ENCODE assay signal across 8 cellular contexts in the genomic region with DNA sequence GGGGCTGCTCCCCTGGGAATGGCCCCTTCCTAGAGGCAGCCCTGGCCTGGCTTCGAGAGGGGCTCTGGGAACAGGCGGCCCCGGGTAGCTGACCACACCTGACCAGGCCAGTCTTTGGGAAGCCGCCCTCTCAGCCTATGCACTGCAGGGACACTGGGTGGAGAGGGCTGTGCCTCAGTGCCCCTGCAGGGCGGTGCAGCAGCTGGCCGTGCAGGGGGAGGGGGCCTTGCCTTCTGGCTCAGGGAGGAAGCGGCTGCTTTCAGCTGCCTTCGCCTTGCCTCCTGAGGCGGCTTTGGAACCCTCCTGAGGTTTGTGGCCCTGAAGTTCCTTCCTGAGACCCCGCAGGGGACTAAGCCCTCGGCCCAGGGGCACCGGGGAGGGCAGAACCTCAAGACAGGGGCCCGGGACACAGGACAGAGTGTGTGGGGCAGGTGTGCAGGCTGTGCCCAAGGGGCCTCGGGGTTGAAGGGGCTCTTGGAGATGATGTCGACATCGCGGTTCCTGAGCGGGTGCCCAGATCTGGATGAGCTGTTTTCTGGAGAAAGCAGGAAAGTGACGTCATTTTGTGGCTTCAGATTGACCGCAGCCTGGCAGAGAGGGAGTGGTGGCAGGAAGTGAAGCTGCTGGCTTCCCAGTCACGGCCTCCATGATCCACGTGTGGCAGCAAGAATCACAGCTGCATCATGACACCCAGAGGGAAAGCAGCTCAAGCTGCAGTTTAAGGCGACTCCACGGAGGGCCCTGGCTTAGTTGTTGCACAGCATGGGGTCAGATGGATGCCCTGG. TPM values are rescaled to one million over a fixed set of nuclear protein-coding genes. Genes with fewer than 3 reads are reported as not detected.
DNase-seq lines count a peak whose midpoint lies in the region; ATAC-seq and TF ChIP-seq lines count a peak whose summit lies in the region.

No MANE protein-coding gene starts in this region.

- intact Hi-C loops in CD14-positive monocyte (cut with micrococcal nuclease), result loop anchor here (1.0 to 10.0 kb wide), 6 partner anchors 20 to 247 kb away; partner anchors contain the start of genes TUBGCP2 (in 1 of the 2) and ZNF511 (in 1 of the 2)

- peak overlapping the region in 2 of 5 donors; percentile 15 to 54 for H3K9ac ChIP-seq in subcutaneous abdominal adipose tissue (ENCODE audit: low read length in 5 of 5)

- no peak for ATAC-seq in HG02885 (IDR thresholded peaks at IDR 0.05; ENCODE audit: poor library complexity, unreplicated experiment)

- H3K4me3 ChIP-seq in subcutaneous abdominal adipose tissue (ENCODE audit: low read depth in 1 of 5, low read length in 5 of 5), result peak overlapping the region in 1 of 5 donors; percentile 14

- H3K27ac ChIP-seq in epithelial cell of prostate (peak overlapping the region; percentile 79), subcutaneous abdominal adipose tissue (ENCODE audit: low read depth, low read length) (peak overlapping the region; percentile 30)

- peaks cover 72% of the 10 kb centered on the region for H3K4me1 Mint-ChIP-seq in CD14-positive monocyte

- no peaks in the 10 kb centered on the region for H3K9me3 ChIP-seq in subcutaneous abdominal adipose tissue (ENCODE audit: control insufficient read depth in 5 of 5, low read length in 5 of 5)

- H3K36me3 Mint-ChIP-seq in CD14-positive monocyte, result peaks cover 13 to 20% of the 10 kb centered on the region in 2 donors

- H3K27me3 ChIP-seq in subcutaneous abdominal adipose tissue (ENCODE audit: control insufficient read depth in 5 of 5, insufficient read depth in 4 of 5, low read length in 5 of 5), result peaks cover 0 to 3% (median 2%) of the 10 kb centered on the region in 5 donors

- no peaks in the 10 kb centered on the region for H3K9me3 Mint-ChIP-seq in CD14-positive monocyte

- peak; percentile 99 for DNase-seq in CD14-positive monocyte (ENCODE audit: low spot score)
- peak; percentile 93 for DNase-seq in NCI-H460 (ENCODE audit: extremely low read depth, low read depth)
- DNase-seq in activated CD8-positive, alpha-beta memory T cell treated with anti-CD3 and anti-CD28 coated beads for 48 hours (ENCODE audit: low read depth in 2 of 3, low spot score in 2 of 3), result peak; percentile 59 to 94 (median 76)
- peak; percentile 97 for DNase-seq in epithelial cell of prostate (ENCODE audit: low read depth, low spot score)
- DNase-seq in nucleus accumbens (lab: John Stamatoyannopoulos, UW), result peak in 37 of 56 donors; percentile 10 to 76 (median 36)
- DNase-seq in NCI-H2196 treated with DMSO at 0.1 percent for 48 hours (lab: John Stamatoyannopoulos, UW; ENCODE audit: unreplicated experiment), result no peak

- peak overlapping the region; percentile 96 to 99 (median 98) for H3K27ac Mint-ChIP-seq in CD14-positive monocyte

- H3K4me1 ChIP-seq in subcutaneous abdominal adipose tissue (ENCODE audit: control insufficient read depth in 5 of 5, insufficient read depth in 5 of 5, low read length in 5 of 5), result peaks cover 6 to 57% (median 53%) of the 10 kb centered on the region in 5 donors

- H3K36me3 ChIP-seq in subcutaneous abdominal adipose tissue (ENCODE audit: control insufficient read depth in 5 of 5, insufficient read depth in 5 of 5, low read length in 5 of 5), result no peaks in the 10 kb centered on the region

- H3K4me3 Mint-ChIP-seq in CD14-positive monocyte, result peak overlapping the region; percentile 59 to 76

- TF ChIP-seq CTCF in CD14-positive monocyte (IDR thresholded peaks at IDR 0.05), result no peak

- peaks cover 0 to 6% (median 2%) of the 10 kb centered on the region in 3 donors for H3K27me3 Mint-ChIP-seq in CD14-positive monocyte (ENCODE audit: low read depth in 3 of 3)

RNA-seq across cellular contexts. Expression of gene ADAM8, which starts 17.7 kb away (rescaled TPM):
- 10 to 100 TPM; 32.7 to 72.8 TPM for polyA plus RNA-seq in CD14-positive monocyte
- total RNA-seq in NCI-H460 (2014; rRNA removed; shearing (Covaris generic)), result 2.5 and 3.7 TPM in 2 replicates
- 8.4 and 19.3 TPM in 2 replicates for polyA plus RNA-seq in NCI-H460 (2014; cell fraction: nucleus; rRNA removed)

RNA-seq across cellular contexts. Expression of gene VENTX, which starts 21.4 kb away (rescaled TPM):
- 1 to 10 TPM; 1.4 to 1.6 TPM for polyA plus RNA-seq in CD14-positive monocyte
- total RNA-seq in NCI-H460 (2014; rRNA removed; shearing (Covaris generic)), result not detected in 2 replicates
- not detected in 2 replicates for polyA plus RNA-seq in NCI-H460 (2014; cell fraction: nucleus; rRNA removed)

RNA-seq across cellular contexts. Expression of gene UTF1, which starts 29.0 kb away (rescaled TPM):
- polyA plus RNA-seq in CD14-positive monocyte, result under 1 TPM; 0.14 to 0.48 TPM
- total RNA-seq in NCI-H460 (2014; rRNA removed; shearing (Covaris generic)), result not detected in 2 replicates
- polyA plus RNA-seq in NCI-H460 (2014; cell fraction: nucleus; rRNA removed), result not detected in 2 replicates

RNA-seq across cellular contexts. Expression of gene TUBGCP2, which starts 49.7 kb away (rescaled TPM):
- 10 to 100 TPM; 25.9 to 39.3 TPM for polyA plus RNA-seq in CD14-positive monocyte
- total RNA-seq in NCI-H460 (2014; rRNA removed; shearing (Covaris generic)), result 52.9 and 55.9 TPM in 2 replicates
- polyA plus RNA-seq in NCI-H460 (2014; cell fraction: nucleus; rRNA removed), result 58.2 and 71.6 TPM in 2 replicates

RNA-seq across cellular contexts. Expression of gene ZNF511, which starts 49.7 kb away (rescaled TPM):
- polyA plus RNA-seq in CD14-positive monocyte, result 100 to 1,000 TPM in 1 of 2 donors, 10 to 100 TPM in 1; 84.7 to 118 TPM
- 50.4 and 56.6 TPM in 2 replicates for total RNA-seq in NCI-H460 (2014; rRNA removed; shearing (Covaris generic))
- 67.0 and 87.6 TPM in 2 replicates for polyA plus RNA-seq in NCI-H460 (2014; cell fraction: nucleus; rRNA removed)
